ENCODE assay signal across 23 cellular contexts in genomic region chr14:22450266-22450665, GRCh38.
DNase-seq lines count a peak whose midpoint lies in the region; ATAC-seq and TF ChIP-seq lines count a peak whose summit lies in the region.
"Had no signal": no experiment of that assay in that cellular context is flagged by ENCODE, and none has a peak within 500 bp of the region (broad histone marks: within the 10 kb centered on the region; RNA-seq: fewer than 3 reads in every experiment).

No MANE protein-coding gene starts in this region.

- H3K27ac ChIP-seq in HL-60 (replicated peaks), result peak overlapping the region; percentile 87
- no peak overlapping the region for H3K27ac ChIP-seq in stomach
- H3K27ac ChIP-seq: 22Rv1, C4-2B, GM23248 had no signal

- H3K27me3 Mint-ChIP-seq in activated T-cell treated with anti-CD3 and anti-CD28 coated beads, Interleukin-2, amount 50 U/mL, for 24 hours, result no peaks in the 10 kb centered on the region
- H3K27me3 Mint-ChIP-seq in natural killer cell treated with Interleukin-12 subunit alpha and Interleukin-12 subunit beta and Interleukin-15 and Interleukin-18, amount 100 ng/mL, for 72 hours, result no peaks in the 10 kb centered on the region
- H3K27me3 Mint-ChIP-seq: B cell had no signal

- H3K4me3 ChIP-seq in HL-60 (replicated peaks; ENCODE audit: insufficient read depth, low read length) (no peak overlapping the region), stomach (no peak overlapping the region)
- H3K4me3 ChIP-seq: GM23248, K562 had no signal

- no peaks in the 10 kb centered on the region for H3K9me3 Mint-ChIP-seq in activated T-cell treated with anti-CD3 and anti-CD28 coated beads, Interleukin-2, amount 50 U/mL, for 24 hours
- no peaks in the 10 kb centered on the region for H3K9me3 Mint-ChIP-seq in natural killer cell treated with Interleukin-12 subunit alpha and Interleukin-12 subunit beta and Interleukin-15 and Interleukin-18, amount 100 ng/mL, for 72 hours

- 57 to 86% (median 83%) methylated on average over 7 of the region's 7 CpGs for WGBS in stomach, 5 donors

- H3K4me1 Mint-ChIP-seq in activated T-cell treated with anti-CD3 and anti-CD28 coated beads, Interleukin-2, amount 50 U/mL, for 24 hours (ENCODE audit: low read depth), result no peaks in the 10 kb centered on the region
- H3K4me1 Mint-ChIP-seq in natural killer cell treated with Interleukin-12 subunit alpha and Interleukin-12 subunit beta and Interleukin-15 and Interleukin-18, amount 100 ng/mL, for 72 hours (ENCODE audit: low read depth in 2 of 2), result peaks cover 83 to 84% of the 10 kb centered on the region in 2 donors

- no peak for TF ChIP-seq CTCF in HL-60 (IDR thresholded peaks at IDR 0.05; ENCODE audit: insufficient read depth, low read length)
- no peak for TF ChIP-seq CTCF in stomach (IDR thresholded peaks at IDR 0.05)

- TF ChIP-seq EP300 in stomach (IDR thresholded peaks at IDR 0.05), result no peak

- no peak overlapping the region for H3K27ac Mint-ChIP-seq in activated T-cell treated with anti-CD3 and anti-CD28 coated beads, Interleukin-2, amount 50 U/mL, for 24 hours
- peak overlapping the region; percentile 93 to 95 for H3K27ac Mint-ChIP-seq in natural killer cell treated with Interleukin-12 subunit alpha and Interleukin-12 subunit beta and Interleukin-15 and Interleukin-18, amount 100 ng/mL, for 72 hours
- H3K27ac Mint-ChIP-seq: B cell had no signal

- no peaks in the 10 kb centered on the region for H3K9me3 ChIP-seq in stomach

- H3K4me1 ChIP-seq in stomach, result peaks cover 0 to 16% (median 0%) of the 10 kb centered on the region in 4 donors

- no peak for ATAC-seq in natural killer cell treated with Interleukin-12 subunit alpha and Interleukin-12 subunit beta and Interleukin-15 and Interleukin-18, amount 100 ng/mL, for 72 hours
- ATAC-seq in GM19397 (IDR thresholded peaks at IDR 0.05; ENCODE audit: unreplicated experiment) (no peak), HG03354 (IDR thresholded peaks at IDR 0.05; ENCODE audit: poor library complexity, severe bottlenecking, unreplicated experiment) (no peak)
- ATAC-seq: K562 had no signal

- H3K36me3 Mint-ChIP-seq in activated T-cell treated with anti-CD3 and anti-CD28 coated beads, Interleukin-2, amount 50 U/mL, for 24 hours (ENCODE audit: low read depth), result no peaks in the 10 kb centered on the region
- peaks cover 11% of the 10 kb centered on the region for H3K36me3 Mint-ChIP-seq in natural killer cell treated with Interleukin-12 subunit alpha and Interleukin-12 subunit beta and Interleukin-15 and Interleukin-18, amount 100 ng/mL, for 72 hours

- H3K36me3 ChIP-seq in stomach, result no peaks in the 10 kb centered on the region

- DNase-seq in activated T-cell treated with anti-CD3 and anti-CD28 coated beads, Interleukin-2, amount 50 U/mL, for 24 hours, result no peak
- no peak for DNase-seq in activated T-cell treated with anti-CD3 and anti-CD28 coated beads, Interleukin-2, amount 50 U/mL, for 1 hour
- no peak for DNase-seq in HL-60 (ENCODE audit: low read depth in 1 of 2, low spot score in 1 of 2)
- DNase-seq in cerebellum (ENCODE audit: low spot score), result peak; percentile 76
- DNase-seq in natural killer cell treated with Interleukin-12 subunit alpha and Interleukin-12 subunit beta and Interleukin-15 and Interleukin-18, amount 100 ng/mL, for 72 hours (ENCODE audit: low spot score), result no peak
- no peak for DNase-seq in stomach
- DNase-seq: Calu3, DMS79 treated with DMSO at 0.1 percent for 48 hours, GM23248, H7, Kasumi-1, NCI-H1105, NCI-H1436 treated with DMSO at 0.1 percent for 48 hours, NCI-H187 treated with DMSO at 0.1 percent for 48 hours, NCI-H2107, NCI-H524 treated with DMSO at 0.1 percent for 48 hours, NCI-H774 had no signal

- no peak for TF ChIP-seq POLR2A in stomach (IDR thresholded peaks at IDR 0.05)

- H3K27me3 ChIP-seq in HL-60 (ENCODE audit: insufficient read depth, poor library complexity, severe bottlenecking) (no peaks in the 10 kb centered on the region), stomach (no peaks in the 10 kb centered on the region)

- peak overlapping the region; percentile 61 for H3K4me3 Mint-ChIP-seq in activated T-cell treated with anti-CD3 and anti-CD28 coated beads, Interleukin-2, amount 50 U/mL, for 24 hours
- peak overlapping the region; percentile 85 for H3K4me3 Mint-ChIP-seq in natural killer cell treated with Interleukin-12 subunit alpha and Interleukin-12 subunit beta and Interleukin-15 and Interleukin-18, amount 100 ng/mL, for 72 hours
- H3K4me3 Mint-ChIP-seq: B cell had no signal

- intact Hi-C loops in stomach (cut with DNase I; ENCODE audit: low total_unique reads), result no loop called here
